11 cellular contexts compared by ENCODE assay signal in the genomic region with DNA sequence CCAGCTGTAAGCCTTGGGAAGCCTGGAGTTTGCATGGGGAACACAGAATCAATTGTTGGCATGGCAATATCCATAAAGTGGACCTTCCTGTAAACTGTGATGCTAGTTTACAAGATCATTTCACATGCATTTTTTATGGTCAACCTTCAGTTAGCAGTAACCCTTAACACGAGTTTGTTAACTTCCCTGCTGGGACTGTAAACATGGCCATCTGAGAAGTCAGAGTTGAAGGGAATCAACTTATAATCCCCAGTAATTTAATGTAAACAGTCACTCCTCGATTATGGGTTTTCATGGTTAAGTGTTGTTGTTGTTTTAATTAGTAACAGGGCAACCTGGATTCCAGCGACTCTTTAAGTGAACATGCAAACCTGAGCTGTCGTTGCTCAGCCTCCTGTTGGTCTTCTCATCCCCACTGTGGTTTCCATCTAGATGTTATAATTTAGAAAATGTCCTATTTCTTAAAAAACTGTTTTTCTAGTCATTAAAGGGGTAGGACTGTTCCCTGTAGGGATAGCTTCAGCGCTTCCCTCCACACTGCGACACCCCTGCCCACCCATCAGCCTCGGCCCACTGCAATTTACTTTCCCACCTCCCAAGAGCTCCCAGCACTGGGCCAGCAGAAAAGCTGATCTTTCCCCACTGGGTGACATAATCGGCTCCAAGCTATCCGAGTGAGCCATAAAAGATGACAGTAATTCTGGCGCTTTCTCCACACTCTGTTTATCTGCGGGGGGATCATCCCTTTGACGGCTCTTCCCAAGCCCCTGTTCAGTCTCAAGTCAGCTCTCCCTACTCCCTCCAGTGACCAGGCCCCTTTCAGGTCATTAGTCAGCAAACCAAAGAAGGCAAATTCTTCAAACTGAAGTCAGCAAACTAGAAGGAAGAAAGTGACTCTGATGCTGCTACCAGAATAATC.
DNase-seq lines count a peak whose midpoint lies in the region; ATAC-seq and TF ChIP-seq lines count a peak whose summit lies in the region.
"Had no signal": no experiment of that assay in that cellular context is flagged by ENCODE, and none has a peak within 500 bp of the region (broad histone marks: within the 10 kb centered on the region; RNA-seq: fewer than 3 reads in every experiment).

No MANE protein-coding gene starts in this region.

- H3K27ac ChIP-seq in heart left ventricle = peak overlapping the region in 11 of 12 donors; percentile 60 to 98 (median 83)
- peak overlapping the region; percentile 33 to 99 for H3K27ac ChIP-seq in coronary artery
- peak overlapping the region; percentile 73 to 77 for H3K27ac ChIP-seq in mucosa of rectum (ENCODE audit: low read depth in 2 of 2, low read length in 2 of 2)
- peak overlapping the region; percentile 90 to 96 for H3K27ac ChIP-seq in uterus
- H3K27ac ChIP-seq: right lobe of liver had no signal

- ATAC-seq in heart left ventricle (no peak), left cardiac atrium (no peak), GM18861 (IDR thresholded peaks at IDR 0.05; ENCODE audit: unreplicated experiment) (no peak)
- ATAC-seq: stimulated activated naive CD8-positive, alpha-beta T cell treated with anti-CD3 and anti-CD28 coated beads, Interleukin-15, amount 100 ng/mL, for 72 hours had no signal

- no peak overlapping the region for H3K4me3 ChIP-seq in heart left ventricle
- H3K4me3 ChIP-seq in coronary artery = no peak overlapping the region
- no peak overlapping the region for H3K4me3 ChIP-seq in mucosa of rectum (ENCODE audit: low read length in 2 of 2)
- no peak overlapping the region for H3K4me3 ChIP-seq in uterus
- H3K4me3 ChIP-seq: right lobe of liver had no signal

- no peaks in the 10 kb centered on the region for H3K27me3 ChIP-seq in heart left ventricle
- no peaks in the 10 kb centered on the region for H3K27me3 ChIP-seq in mucosa of rectum (ENCODE audit: control insufficient read depth in 2 of 2, insufficient read depth in 2 of 2, low read length in 2 of 2)
- H3K27me3 ChIP-seq in uterus = no peaks in the 10 kb centered on the region
- H3K27me3 ChIP-seq: right lobe of liver had no signal

- H3K9ac ChIP-seq in mucosa of rectum (ENCODE audit: low read depth in 1 of 2, low read length in 2 of 2) = no peak overlapping the region

- H3K36me3 ChIP-seq in heart left ventricle = peaks cover 0 to 24% (median 8%) of the 10 kb centered on the region in 9 donors
- H3K36me3 ChIP-seq in mucosa of rectum (ENCODE audit: control insufficient read depth in 2 of 2, insufficient read depth in 2 of 2, low read length in 2 of 2) = peaks cover 0 to 3% of the 10 kb centered on the region in 2 donors
- no peaks in the 10 kb centered on the region for H3K36me3 ChIP-seq in uterus
- H3K36me3 ChIP-seq: right lobe of liver had no signal

- H3K9me3 ChIP-seq in heart left ventricle = no peaks in the 10 kb centered on the region
- H3K9me3 ChIP-seq in mucosa of rectum (ENCODE audit: control insufficient read depth in 2 of 2, low read length in 2 of 2) = no peaks in the 10 kb centered on the region
- H3K9me3 ChIP-seq in uterus = no peaks in the 10 kb centered on the region
- H3K9me3 ChIP-seq: right lobe of liver had no signal

- WGBS in heart left ventricle, 4 donors = 52 to 65% (median 62%) methylated on average over 12 of the region's 12 CpGs

- DNase-seq in heart left ventricle (peak in 1 of 5 donors; percentile 47), left cardiac atrium (no peak), coronary artery (ENCODE audit: low spot score) (no peak), uterus (peak; percentile 64 to 88), GOT3 (lab: John Stamatoyannopoulos, UW) (no peak)
- no peak for DNase-seq in stimulated activated CD4-positive, alpha-beta T cell treated with anti-CD3 and anti-CD28 coated beads, Interleukin-1b, Interleukin-23, amount 100 ng/mL, for 48 hours
- DNase-seq: AML-193; right lobe of liver; stimulated activated naive CD8-positive, alpha-beta T cell treated with anti-CD3 and anti-CD28 coated beads, Interleukin-15, amount 100 ng/mL, for 72 hours had no signal

- TF ChIP-seq CTCF in heart left ventricle (IDR thresholded peaks at IDR 0.05) (no peak), coronary artery (IDR thresholded peaks at IDR 0.05) (no peak), uterus (IDR thresholded peaks at IDR 0.05) (no peak)

- intact Hi-C loops in heart left ventricle (cut with DNase I) (loop anchor here in 1 of 10 donors (2.0 kb wide), 1 partner anchor 15 kb away; no protein-coding TSS in a partner anchor), left cardiac atrium (cut with DNase I) (no loop called here), uterus (cut with DNase I; ENCODE audit: low total_unique reads) (no loop called here)

- H3K4me1 ChIP-seq in heart left ventricle (peaks cover 9 to 97% (median 78%) of the 10 kb centered on the region in 12 donors), mucosa of rectum (ENCODE audit: control insufficient read depth in 2 of 2, insufficient read depth in 2 of 2, low read length in 2 of 2) (peaks cover 8 to 28% of the 10 kb centered on the region in 2 donors), uterus (peaks cover 27 to 40% of the 10 kb centered on the region in 2 donors)
- H3K4me1 ChIP-seq: right lobe of liver had no signal

- TF ChIP-seq POLR2A in heart left ventricle (IDR thresholded peaks at IDR 0.05) (no peak), uterus (IDR thresholded peaks at IDR 0.05) (peak in 1 of 2 donors; percentile 12)

Comparison
In these comparisons a context has a peak if more than half of its experiments do, and no peak if none do; other contexts are left out.
1. DNase-seq: peak in uterus (2 of 2); none in left cardiac atrium (single experiment), coronary artery (single experiment), stimulated activated CD4-positive, alpha-beta T cell treated with anti-CD3 and anti-CD28 coated beads, Interleukin-1b, Interleukin-23, amount 100 ng/mL, for 48 hours (single experiment) and GOT3 (single experiment).
2. Peak in every context shown above with its lines, with median percentiles within 50 percentile points of each other: H3K27ac ChIP-seq.